Comparison of ENCODE assay signal across 20 cellular contexts in genomic region chr1:21256776-21257175, GRCh38. TPM values are rescaled to one million over a fixed set of nuclear protein-coding genes. Genes with fewer than 3 reads are reported as not detected.
DNase-seq lines count a peak whose midpoint lies in the region; ATAC-seq and TF ChIP-seq lines count a peak whose summit lies in the region.
"Had no signal": no experiment of that assay in that cellular context is flagged by ENCODE, and none has a peak within 500 bp of the region (broad histone marks: within the 10 kb centered on the region; RNA-seq: fewer than 3 reads in every experiment).

No MANE protein-coding gene starts in this region.

- ATAC-seq in activated CD8-positive, alpha-beta T cell treated with anti-CD3 and anti-CD28 coated beads for 36 hours, result no peak
- ATAC-seq: T-cell had no signal

- no peaks in the 10 kb centered on the region for H3K27me3 ChIP-seq in BLaER1
- H3K27me3 ChIP-seq in BLaER1 treated with 17β-estradiol and CSF1 and Interleukin-3, amounts not matched to agents 10 nM and 100 nM, result peaks cover 0 to 24% (median 0%) of the 10 kb centered on the region in 11 experiments; a peak in 5 of 22 replicates
- H3K27me3 ChIP-seq: Peyer's patch, SJCRH30, upper lobe of left lung had no signal

- intact Hi-C loops in activated CD8-positive, alpha-beta T cell treated with anti-CD3 and anti-CD28 coated beads for 36 hours (cut with micrococcal nuclease), result loop anchor here (5.0 kb wide), 1 partner anchor 36 kb away; the partner anchor contains the start of gene ECE1

- peak overlapping the region; percentile 36 for H3K4me2 ChIP-seq in BLaER1
- H3K4me2 ChIP-seq in BLaER1 treated with 17β-estradiol and CSF1 and Interleukin-3, amounts not matched to agents 10 nM and 100 nM, result peak overlapping the region in 7 of 11 experiments; percentile 16 to 56 (median 41); a peak in 13 of 22 replicates

- DNase-seq in activated CD8-positive, alpha-beta T cell treated with anti-CD3 and anti-CD28 coated beads for 36 hours, result no peak
- DNase-seq in endothelial cell (ENCODE audit: low spot score), result no peak
- DNase-seq in NCI-H446 treated with DMSO at 0.1 percent for 48 hours (lab: John Stamatoyannopoulos, UW), result no peak
- no peak for DNase-seq in caudate nucleus (lab: John Stamatoyannopoulos, UW)
- no peak for DNase-seq in NCI-H1092 treated with DMSO at 0.1 percent for 48 hours (lab: John Stamatoyannopoulos, UW)
- DNase-seq in COLO668 (lab: John Stamatoyannopoulos, UW; ENCODE audit: unreplicated experiment), result no peak
- DNase-seq: anterior cingulate cortex; Caco-2; DMS79 treated with DMSO at 0.1 percent for 48 hours; KG1; kidney glomerular epithelial cell; NCI-H2171; NCI-H526 treated with DMSO at 0.1 percent for 48 hours; Peyer's patch; SJCRH30; stimulated activated CD4-positive, alpha-beta T cell treated with anti-CD3 and anti-CD28 coated beads, Interleukin-15, amount 100 ng/mL, for 24 hours; T-cell; upper lobe of left lung had no signal

- no peak overlapping the region for H3K4me3 ChIP-seq in BLaER1
- no peak overlapping the region for H3K4me3 ChIP-seq in BLaER1 treated with 17β-estradiol and CSF1 and Interleukin-3, amounts not matched to agents 10 nM and 100 nM
- H3K4me3 ChIP-seq: Peyer's patch, SJCRH30, upper lobe of left lung had no signal

- POLR2A ChIA-PET in activated CD8-positive, alpha-beta T cell treated with anti-CD3 and anti-CD28 coated beads for 36 hours (lab: Charles Lee), result interaction anchor here (1.8 to 4.2 kb wide), 2 partner anchors 9 to 37 kb away, joined by 6 to 27 read pairs; no protein-coding TSS in a partner anchor

- CTCF ChIA-PET in activated CD8-positive, alpha-beta T cell treated with anti-CD3 and anti-CD28 coated beads for 36 hours (lab: Charles Lee), result interaction anchor here (0.9 to 9.5 kb wide), 7 partner anchors 7 to 111 kb away, joined by 3 to 187 read pairs (median 12); no protein-coding TSS in a partner anchor

- H3K4me1 Mint-ChIP-seq in activated CD8-positive, alpha-beta T cell treated with anti-CD3 and anti-CD28 coated beads for 36 hours (ENCODE audit: low read depth), result peaks cover 70% of the 10 kb centered on the region
- H3K4me1 Mint-ChIP-seq in endothelial cell (ENCODE audit: unreplicated experiment), result peaks cover 28% of the 10 kb centered on the region

- no peak overlapping the region for H3K27ac ChIP-seq in BLaER1
- H3K27ac ChIP-seq in BLaER1 treated with 17β-estradiol and CSF1 and Interleukin-3, amounts not matched to agents 10 nM and 100 nM, result no peak overlapping the region; a peak in 1 of 22 replicates
- H3K27ac ChIP-seq in caudate nucleus (ENCODE audit: low read depth, low read length), result no peak overlapping the region
- H3K27ac ChIP-seq: Peyer's patch, SJCRH30 had no signal

- TF ChIP-seq CTCF in activated CD8-positive, alpha-beta T cell treated with anti-CD3 and anti-CD28 coated beads for 36 hours (IDR thresholded peaks at IDR 0.05), result no peak
- no peak for TF ChIP-seq CTCF in endothelial cell (IDR thresholded peaks at IDR 0.05; ENCODE audit: unreplicated experiment)

- peak overlapping the region; percentile 77 for H3K27ac Mint-ChIP-seq in activated CD8-positive, alpha-beta T cell treated with anti-CD3 and anti-CD28 coated beads for 36 hours
- peak overlapping the region; percentile 67 for H3K27ac Mint-ChIP-seq in endothelial cell (ENCODE audit: unreplicated experiment)

- H3K36me3 ChIP-seq in BLaER1, result no peaks in the 10 kb centered on the region
- H3K36me3 ChIP-seq in BLaER1 treated with 17β-estradiol and CSF1 and Interleukin-3, amounts not matched to agents 10 nM and 100 nM, result peaks cover 0 to 7% (median 1%) of the 10 kb centered on the region in 11 experiments; a peak in 6 of 22 replicates

- H3K4me3 Mint-ChIP-seq in activated CD8-positive, alpha-beta T cell treated with anti-CD3 and anti-CD28 coated beads for 36 hours, result no peak overlapping the region
- H3K4me3 Mint-ChIP-seq in endothelial cell (ENCODE audit: unreplicated experiment), result peak overlapping the region; percentile 59
- H3K4me3 Mint-ChIP-seq: T-cell had no signal

- no peaks in the 10 kb centered on the region for H3K27me3 Mint-ChIP-seq in activated CD8-positive, alpha-beta T cell treated with anti-CD3 and anti-CD28 coated beads for 36 hours
- H3K27me3 Mint-ChIP-seq in endothelial cell (ENCODE audit: unreplicated experiment), result peaks cover 11% of the 10 kb centered on the region
- H3K27me3 Mint-ChIP-seq: T-cell had no signal

- no peaks in the 10 kb centered on the region for H4K20me1 ChIP-seq in BLaER1
- peaks cover 0 to 20% (median 8%) of the 10 kb centered on the region in 11 experiments; a peak in 7 of 22 replicates for H4K20me1 ChIP-seq in BLaER1 treated with 17β-estradiol and CSF1 and Interleukin-3, amounts not matched to agents 10 nM and 100 nM

- peaks cover 79% of the 10 kb centered on the region for H3K36me3 Mint-ChIP-seq in activated CD8-positive, alpha-beta T cell treated with anti-CD3 and anti-CD28 coated beads for 36 hours (ENCODE audit: low read depth)
- peaks cover 62% of the 10 kb centered on the region for H3K36me3 Mint-ChIP-seq in endothelial cell (ENCODE audit: low read depth, unreplicated experiment)

- no peaks in the 10 kb centered on the region for H3K9me3 Mint-ChIP-seq in activated CD8-positive, alpha-beta T cell treated with anti-CD3 and anti-CD28 coated beads for 36 hours
- no peaks in the 10 kb centered on the region for H3K9me3 Mint-ChIP-seq in endothelial cell (ENCODE audit: unreplicated experiment)
- H3K9me3 Mint-ChIP-seq: T-cell had no signal

- H3K9me3 ChIP-seq in BLaER1, result no peaks in the 10 kb centered on the region
- no peaks in the 10 kb centered on the region for H3K9me3 ChIP-seq in BLaER1 treated with 17β-estradiol and CSF1 and Interleukin-3, amounts not matched to agents 10 nM and 100 nM (replicated peaks in 1 of 11)
- H3K9me3 ChIP-seq: Caco-2, Peyer's patch, SJCRH30, upper lobe of left lung had no signal

- peaks cover 43% of the 10 kb centered on the region for H3K4me1 ChIP-seq in BLaER1
- H3K4me1 ChIP-seq in BLaER1 treated with 17β-estradiol and CSF1 and Interleukin-3, amounts not matched to agents 10 nM and 100 nM, result peaks cover 27 to 52% (median 40%) of the 10 kb centered on the region in 10 experiments

- H3K9ac ChIP-seq in BLaER1, result no peak overlapping the region
- H3K9ac ChIP-seq in BLaER1 treated with 17β-estradiol and CSF1 and Interleukin-3, amounts not matched to agents 10 nM and 100 nM, result peak overlapping the region in 2 of 11 experiments; percentile 8 to 46; a peak in 2 of 22 replicates

RNA-seq across cellular contexts. Expression of gene ECE1, which starts 33.5 kb away (rescaled TPM):
- 100 to 1,000 TPM; 118 to 127 TPM for total RNA-seq in activated CD8-positive, alpha-beta T cell treated with anti-CD3 and anti-CD28 coated beads for 36 hours
- total RNA-seq in endothelial cell (ENCODE audit: unreplicated experiment), result 328 TPM
